32 cellular contexts compared by ENCODE assay signal in genomic region chr16:86966781-86967180, GRCh38.
"Had no signal": no experiment of that assay in that cellular context is flagged by ENCODE, and none has a peak within 500 bp of the region (broad histone marks: within the 10 kb centered on the region; RNA-seq: fewer than 3 reads in every experiment).

No MANE protein-coding gene starts in this region.

- H3K9ac ChIP-seq: KMS-11 had no signal

- H3K4me1 ChIP-seq: SJSA1 had no signal

- H3K27ac ChIP-seq: cardiac muscle cell, KMS-11, SJSA1, VCaP had no signal

- ATAC-seq: activated CD8-positive, alpha-beta memory T cell treated with anti-CD3 and anti-CD28 coated beads, Interleukin-2, amount 10 ng/mL, durations not matched to agents 7 days and 5 days; activated T-helper 17 cell treated with anti-CD3 and anti-CD28 coated beads, Interleukin-2, amount 50 U/mL, for 72 hours; Panc1 had no signal

- H3K36me3 ChIP-seq: cardiac muscle cell, SJSA1 had no signal

- H3K4me2 ChIP-seq: KMS-11 had no signal

- H3K9me3 ChIP-seq: SJSA1 had no signal

- DNase-seq: activated B cell treated with CpG ODN at 0.5 μM for 24 hours; activated CD4-positive, alpha-beta memory T cell treated with anti-CD3 and anti-CD28 coated beads, Interleukin-2, amount 10 ng/mL, durations not matched to agents 7 days and 5 days; activated CD4-positive, alpha-beta T cell treated with anti-CD3 and anti-CD28 coated beads for 4 hours; activated CD4-positive, alpha-beta T cell treated with anti-CD3 and anti-CD28 coated beads, Interleukin-2, amount 50 U/mL, for 1 hour; activated CD4-positive, CD25-positive, alpha-beta regulatory T cell treated with anti-CD3 and anti-CD28 coated beads, Interleukin-2, amount 50 U/mL, for 72 hours; activated CD8-positive, alpha-beta memory T cell treated with anti-CD3 and anti-CD28 coated beads for 24 hours; activated CD8-positive, alpha-beta memory T cell treated with anti-CD3 and anti-CD28 coated beads, Interleukin-2, amount 10 ng/mL, durations not matched to agents 7 days and 5 days; activated CD8-positive, alpha-beta memory T cell treated with anti-CD3 and anti-CD28 coated beads, Interleukin-2, amount 50 U/mL, for 48 hours; activated effector memory CD4-positive, alpha-beta T cell treated with anti-CD3 and anti-CD28 coated beads, Interleukin-2, amount 50 U/mL, for 16 hours; activated naive CD4-positive, alpha-beta T cell; activated naive CD4-positive, alpha-beta T cell treated with anti-CD3 and anti-CD28 coated beads, Interleukin-2, amount 50 U/mL, for 16 hours; activated naive CD8-positive, alpha-beta T cell treated with anti-CD3 and anti-CD28 coated beads for 36 hours; activated T-cell treated with anti-CD3 and anti-CD28 coated beads, Interleukin-2, amount 50 U/mL, for 48 hours; amniotic stem cell; MM.1S; NCI-H1105; NCI-H1417 treated with DMSO at 0.1 percent for 48 hours; NCI-H187 treated with DMSO at 0.1 percent for 48 hours; NCI-H2081; NCI-H345; NCI-H524 treated with DMSO at 0.1 percent for 48 hours; SHP77 treated with DMSO at 0.1 percent for 48 hours; SW 1271; T-helper 1 cell; T-helper 2 cell; T-helper 9 cell had no signal

- H3K27me3 ChIP-seq: cardiac muscle cell, SJSA1 had no signal

- H3K4me3 ChIP-seq: cardiac muscle cell, SJSA1 had no signal
